Comparison of ENCODE assay signal across 15 cellular contexts in the genomic region with DNA sequence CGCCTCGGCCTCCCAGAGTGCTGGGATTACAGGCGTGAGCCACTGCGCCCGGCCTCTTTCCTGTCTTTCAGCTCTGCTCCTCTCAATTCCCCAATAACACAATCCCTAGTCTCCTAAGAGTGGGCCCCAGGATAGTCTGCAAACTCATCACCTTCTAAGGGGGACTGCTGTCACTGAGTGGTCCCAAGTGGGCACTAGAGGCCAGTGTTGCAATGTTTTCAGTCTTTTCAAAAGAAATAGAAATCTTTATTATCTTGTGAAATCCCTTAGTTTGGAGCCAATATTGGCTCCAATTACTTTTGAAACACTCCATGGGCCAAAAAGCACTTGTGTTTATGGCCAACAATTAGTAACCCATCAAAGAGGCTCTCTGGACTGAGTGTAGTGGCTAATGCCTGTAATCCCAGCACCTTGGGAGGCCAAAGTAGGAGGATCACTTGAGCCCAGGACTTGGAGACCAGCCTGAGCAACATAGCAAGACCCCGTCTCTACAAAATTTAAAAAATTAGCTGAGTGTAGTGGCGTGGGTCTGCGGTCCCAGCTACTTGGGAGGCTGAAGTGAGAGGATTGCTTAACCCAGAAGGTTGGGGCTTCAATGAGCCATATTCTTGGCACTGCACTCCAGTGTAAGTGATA. TPM values are rescaled to one million over a fixed set of nuclear protein-coding genes. Genes with fewer than 3 reads are reported as not detected.
DNase-seq lines count a peak whose midpoint lies in the region; ATAC-seq and TF ChIP-seq lines count a peak whose summit lies in the region.
"Had no signal": no experiment of that assay in that cellular context is flagged by ENCODE, and none has a peak within 500 bp of the region (broad histone marks: within the 10 kb centered on the region; RNA-seq: fewer than 3 reads in every experiment).

No MANE protein-coding gene starts in this region.

- no peaks in the 10 kb centered on the region for H3K27me3 ChIP-seq in cardiac muscle cell

- no peak for ATAC-seq in HG03378 (IDR thresholded peaks at IDR 0.05; ENCODE audit: unreplicated experiment)

- H3K36me3 ChIP-seq in OCI-LY7 (ENCODE audit: insufficient read depth, low read length) = no peaks in the 10 kb centered on the region
- no peaks in the 10 kb centered on the region for H3K36me3 ChIP-seq in cardiac muscle cell

- H3K4me1 Mint-ChIP-seq in activated naive CD8-positive, alpha-beta T cell treated with anti-CD3 and anti-CD28 coated beads for 36 hours = peaks cover 6% of the 10 kb centered on the region

- intact Hi-C loops in OCI-LY7 (cut with micrococcal nuclease; ENCODE audit: unreplicated experiment) = loop anchor here (10.0 kb wide), 1 partner anchor 78 kb away; no protein-coding TSS in a partner anchor
- intact Hi-C loops in posterior vena cava (cut with DNase I) = no loop called here

- H3K36me3 Mint-ChIP-seq in activated naive CD8-positive, alpha-beta T cell treated with anti-CD3 and anti-CD28 coated beads for 36 hours = no peaks in the 10 kb centered on the region

- H3K9me3 ChIP-seq in OCI-LY7 (ENCODE audit: low read length) (no peaks in the 10 kb centered on the region), cardiac muscle cell (ENCODE audit: low read depth) (no peaks in the 10 kb centered on the region)

- CTCF ChIA-PET in OCI-LY7 (lab: Charles Lee; ENCODE audit: unreplicated experiment) = no interaction called here

- no peak overlapping the region for H3K27ac Mint-ChIP-seq in activated naive CD8-positive, alpha-beta T cell treated with anti-CD3 and anti-CD28 coated beads for 36 hours
- H3K27ac Mint-ChIP-seq: activated B cell treated with CpG ODN at 0.5 μM for 24 hours had no signal

- H3K9me2 ChIP-seq in OCI-LY7 (ENCODE audit: insufficient read depth, low read length) = no peaks in the 10 kb centered on the region

- H3K27ac ChIP-seq in OCI-LY7 (ENCODE audit: low read depth, low read length, poor library complexity, severe bottlenecking) = no peak overlapping the region
- H3K27ac ChIP-seq in cardiac muscle cell = no peak overlapping the region
- H3K27ac ChIP-seq: SK-N-MC had no signal

- H3K4me1 ChIP-seq in OCI-LY7 (ENCODE audit: insufficient read depth, low read length, poor library complexity, severe bottlenecking) (no peaks in the 10 kb centered on the region), cardiac muscle cell (ENCODE audit: low read depth) (peaks cover 13% of the 10 kb centered on the region)

- H3K27me3 Mint-ChIP-seq in activated naive CD8-positive, alpha-beta T cell treated with anti-CD3 and anti-CD28 coated beads for 36 hours = peaks cover 14% of the 10 kb centered on the region

- no TSS peak for BruUV-seq in OCI-LY7 (replicated peaks; lab: Mats Ljungman, UMichigan)

- H3K4me3 ChIP-seq in OCI-LY7 (ENCODE audit: low read depth, low read length, poor library complexity, severe bottlenecking) (no peak overlapping the region), cardiac muscle cell (no peak overlapping the region)
- H3K4me3 ChIP-seq: SK-N-MC had no signal

- DNase-seq in DMS79 treated with DMSO at 0.1 percent for 48 hours (lab: John Stamatoyannopoulos, UW) (peak; percentile 48), OCI-LY7 (ENCODE audit: low spot score) (no peak), cardiac muscle cell (ENCODE audit: low read depth in 1 of 2, low spot score in 1 of 2) (peak in 1 of 2 donors; percentile 64), posterior vena cava (ENCODE audit: low spot score) (peak; percentile 82), T-helper 2 cell (no peak), ecto neural progenitor cell (ENCODE audit: low spot score) (no peak)
- no peak for DNase-seq in activated naive CD8-positive, alpha-beta T cell treated with anti-CD3 and anti-CD28 coated beads for 36 hours
- DNase-seq: activated B cell treated with CpG ODN at 0.5 μM for 24 hours; anterior cingulate cortex; effector CD8-positive, alpha-beta T cell; head of caudate nucleus; occipital lobe; stimulated activated CD4-positive, alpha-beta T cell treated with anti-CD3 and anti-CD28 coated beads, Interleukin-1b, Interleukin-23, amount 100 ng/mL, for 48 hours had no signal

- POLR2A ChIA-PET in OCI-LY7 (lab: Charles Lee) = interaction anchor here (0.7 to 0.9 kb wide), 2 partner anchors 102 to 701 kb away, joined by 3 to 8 read pairs; no protein-coding TSS in a partner anchor

- H3K4me2 ChIP-seq in OCI-LY7 (ENCODE audit: low read length) = no peak overlapping the region

- no peak overlapping the region for H2AFZ ChIP-seq in OCI-LY7 (ENCODE audit: low read length)

- no peaks in the 10 kb centered on the region for H3K79me2 ChIP-seq in OCI-LY7 (ENCODE audit: insufficient read depth, low read depth, low read length)

- no peaks in the 10 kb centered on the region for H3K9me3 Mint-ChIP-seq in activated naive CD8-positive, alpha-beta T cell treated with anti-CD3 and anti-CD28 coated beads for 36 hours
- H3K9me3 Mint-ChIP-seq: activated B cell treated with CpG ODN at 0.5 μM for 24 hours had no signal

- TF ChIP-seq CTCF in OCI-LY7 (conservative IDR thresholded peaks at IDR 0.05; ENCODE audit: low read length) (peak; percentile 29; the same call in 1 of the 2 replicates), cardiac muscle cell (IDR thresholded peaks at IDR 0.05; ENCODE audit: low read depth, low read length) (peak; percentile 36)

- no peak overlapping the region for H3K4me3 Mint-ChIP-seq in activated naive CD8-positive, alpha-beta T cell treated with anti-CD3 and anti-CD28 coated beads for 36 hours
- H3K4me3 Mint-ChIP-seq: activated B cell treated with CpG ODN at 0.5 μM for 24 hours had no signal

- no peaks in the 10 kb centered on the region for H4K20me1 ChIP-seq in OCI-LY7 (ENCODE audit: insufficient read depth, low read length)

RNA-seq across cellular contexts. Expression of gene ZNF697, which starts 28.6 kb away (rescaled TPM):
- total RNA-seq in OCI-LY7 (2014; rRNA removed; shearing (Covaris generic)) = not detected in 2 replicates
- total RNA-seq in OCI-LY7 (2022) = not detected in 2 replicates
- 7.0 and 8.1 TPM in 2 replicates for total RNA-seq in cardiac muscle cell
- 0.25 and 1.1 TPM in 2 replicates for polyA plus RNA-seq in cardiac muscle cell
- total RNA-seq in posterior vena cava = 1 to 10 TPM; 5.0 to 5.9 TPM
- total RNA-seq in activated naive CD8-positive, alpha-beta T cell treated with anti-CD3 and anti-CD28 coated beads for 36 hours = 1 to 10 TPM in 1 of 2 experiments, under 1 TPM in 1; 0.91 to 1.1 TPM

RNA-seq across cellular contexts. Expression of gene PHGDH, which starts 35.0 kb away (rescaled TPM):
- 283 and 287 TPM in 2 replicates for total RNA-seq in OCI-LY7 (2014; rRNA removed; shearing (Covaris generic))
- total RNA-seq in OCI-LY7 (2022) (451 and 506 TPM in 2 replicates), cardiac muscle cell (71.5 and 86.9 TPM in 2 replicates), posterior vena cava (10 to 100 TPM; 27.8 to 86.4 TPM)
- 89.8 and 124 TPM in 2 replicates for polyA plus RNA-seq in cardiac muscle cell
- total RNA-seq in activated naive CD8-positive, alpha-beta T cell treated with anti-CD3 and anti-CD28 coated beads for 36 hours = 100 to 1,000 TPM; 289 to 292 TPM

Comparison
In these comparisons a context has a peak if more than half of its experiments do, and no peak if none do; other contexts are left out.
1. DNase-seq: peak in DMS79 treated with DMSO at 0.1 percent for 48 hours (single experiment) and posterior vena cava (single experiment); none in OCI-LY7 (single experiment), activated naive CD8-positive, alpha-beta T cell treated with anti-CD3 and anti-CD28 coated beads for 36 hours (single experiment), T-helper 2 cell (0 of 5) and ecto neural progenitor cell (single experiment).